In genomic region chr9:37792122-37792521, GRCh38 we compare ENCODE assay signal across 5 cellular contexts.
"Had no signal": no experiment of that assay in that cellular context is flagged by ENCODE, and none has a peak within 500 bp of the region (broad histone marks: within the 10 kb centered on the region; RNA-seq: fewer than 3 reads in every experiment).

No MANE protein-coding gene starts in this region.

- ATAC-seq: HepG2, K562 had no signal

- H3K27ac ChIP-seq: HL-60 had no signal

- H3K4me3 ChIP-seq: K562 had no signal

- DNase-seq: IMR-90, KBM-7 had no signal
